In the genomic region with DNA sequence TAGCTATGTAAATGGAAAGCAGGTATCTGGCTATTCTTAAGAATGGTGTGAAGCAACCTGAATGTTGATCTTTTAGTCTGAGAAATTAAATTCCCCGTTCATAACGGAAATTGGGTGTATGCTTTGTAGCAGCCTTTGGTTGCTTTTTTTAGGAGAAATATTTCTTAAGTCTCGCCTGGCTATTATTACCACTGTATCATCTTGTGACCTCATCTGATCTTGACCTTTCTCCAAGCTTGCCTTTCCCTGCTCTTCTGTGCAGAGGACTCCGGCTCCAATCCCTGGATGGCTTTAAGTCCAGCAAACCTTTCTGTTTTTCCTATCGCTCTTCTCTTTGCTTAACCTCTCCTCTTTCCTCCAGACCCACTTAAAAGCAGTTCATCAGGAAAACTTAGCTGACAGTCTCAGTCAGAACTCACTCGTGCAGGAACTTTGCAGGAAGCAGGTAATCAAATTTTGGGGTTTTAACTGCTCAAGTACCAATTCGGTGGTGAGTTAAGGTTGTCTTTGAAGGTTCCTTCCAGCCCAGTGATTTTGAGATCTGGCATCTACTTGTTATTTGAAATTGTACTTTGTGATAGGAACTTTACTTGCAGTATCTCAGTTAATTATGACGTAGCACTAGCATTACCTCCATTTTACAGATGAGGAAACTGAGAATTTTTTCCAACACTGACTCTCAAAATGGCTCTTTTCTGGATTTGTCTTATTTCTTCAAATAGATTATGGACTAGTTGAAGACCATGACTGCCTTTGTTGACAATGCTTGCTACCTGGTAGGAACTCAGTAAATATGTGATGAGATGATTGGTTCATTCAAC, we compare ENCODE assay signal across 19 cellular contexts. TPM values are rescaled to one million over a fixed set of nuclear protein-coding genes. Genes with fewer than 3 reads are reported as not detected.
DNase-seq lines count a peak whose midpoint lies in the region; ATAC-seq and TF ChIP-seq lines count a peak whose summit lies in the region.
"Had no signal": no experiment of that assay in that cellular context is flagged by ENCODE, and none has a peak within 500 bp of the region (broad histone marks: within the 10 kb centered on the region; RNA-seq: fewer than 3 reads in every experiment).

No MANE protein-coding gene starts in this region.

- no peak for TF ChIP-seq CTCF in Panc1 (IDR thresholded peaks at IDR 0.05)
- no peak for TF ChIP-seq CTCF in heart right ventricle (IDR thresholded peaks at IDR 0.05)
- TF ChIP-seq CTCF in sigmoid colon (IDR thresholded peaks at IDR 0.05) = no peak
- TF ChIP-seq CTCF in GM10266 (IDR thresholded peaks at IDR 0.05; ENCODE audit: control insufficient read depth, insufficient read depth, low read depth, missing control alignments) = no peak

- peak overlapping the region; percentile 87 for H3K4me2 ChIP-seq in BLaER1
- H3K4me2 ChIP-seq: PC-9 had no signal

- no peak for DNase-seq in Panc1 (ENCODE audit: low read depth, low spot score)
- no peak for DNase-seq in heart right ventricle
- DNase-seq in sigmoid colon = no peak
- no peak for DNase-seq in cortex of kidney (lab: John Stamatoyannopoulos, UW)
- no peak for DNase-seq in activated CD8-positive, alpha-beta memory T cell treated with anti-CD3 and anti-CD28 coated beads, Interleukin-2, amount 50 U/mL, for 48 hours
- no peak for DNase-seq in GM10266 (ENCODE audit: extremely low spot score)
- no peak for DNase-seq in head of caudate nucleus
- DNase-seq: activated CD4-positive, alpha-beta T cell treated with anti-CD3 and anti-CD28 coated beads for 4 hours; activated gamma-delta T cell treated with Interleukin-2 at 50 U/mL for 16 hours; Calu3; colonic mucosa; NCI-H1092 treated with DMSO at 0.1 percent for 48 hours; NCI-H526 treated with DMSO at 0.1 percent for 48 hours; PC-9; retina; stimulated activated CD4-positive, alpha-beta T cell treated with anti-CD3 and anti-CD28 coated beads, Interleukin-1b, Interleukin-23, amount 100 ng/mL, for 48 hours; stomach had no signal

- H3K36me3 ChIP-seq in BLaER1 (0 out of 2 replicates have a peak, but pooled peaks cover 4% of the 10 kb centered on the region), Panc1 (ENCODE audit: control insufficient read depth, insufficient read depth, low read length) (no peaks in the 10 kb centered on the region), heart right ventricle (peaks cover 0 to 19% (median 0%) of the 10 kb centered on the region in 9 donors), sigmoid colon (peaks cover 0 to 4% (median 0%) of the 10 kb centered on the region in 4 donors)
- H3K36me3 ChIP-seq: colonic mucosa had no signal

- POLR2A ChIA-PET in Panc1 (lab: Charles Lee) = no interaction called here

- no TSS peak for BruUV-seq in Panc1 (replicated peaks; lab: Mats Ljungman, UMichigan)

- H3K9me3 ChIP-seq in BLaER1 (0 out of 2 replicates have a peak, but pooled peaks cover 7% of the 10 kb centered on the region), Panc1 (ENCODE audit: control insufficient read depth, insufficient read depth, low read depth, low read length) (no peaks in the 10 kb centered on the region), heart right ventricle (no peaks in the 10 kb centered on the region), sigmoid colon (no peaks in the 10 kb centered on the region)
- H3K9me3 ChIP-seq: colonic mucosa, stomach had no signal

- H4K20me1 ChIP-seq in BLaER1 = no peaks in the 10 kb centered on the region

- H3K27ac ChIP-seq in BLaER1 (peak overlapping the region; percentile 10; the same call in 1 of the 2 replicates), Panc1 (ENCODE audit: low read length) (peak overlapping the region; percentile 25; the same call in 1 of the 2 replicates), heart right ventricle (peak overlapping the region; percentile 15 to 80 (median 50)), sigmoid colon (peak overlapping the region; percentile 14 to 58 (median 38))
- H3K27ac ChIP-seq: colonic mucosa, PC-9 had no signal

- H3K27me3 ChIP-seq in BLaER1 = no peaks in the 10 kb centered on the region
- no peaks in the 10 kb centered on the region for H3K27me3 ChIP-seq in Panc1 (ENCODE audit: control insufficient read depth, insufficient read depth, low read length)
- no peaks in the 10 kb centered on the region for H3K27me3 ChIP-seq in heart right ventricle
- H3K27me3 ChIP-seq in sigmoid colon = no peaks in the 10 kb centered on the region
- H3K27me3 ChIP-seq: colonic mucosa, stomach had no signal

- TF ChIP-seq POLR2A in sigmoid colon (IDR thresholded peaks at IDR 0.05) = no peak

- in situ Hi-C loops in Panc1 (cut with HindIII; ENCODE audit: low pct_unique_long_range_greater_than_20kb, low sequenced_read_pairs) = no loop called here

- intact Hi-C loops in Panc1 (cut with micrococcal nuclease; ENCODE audit: unreplicated experiment) = no loop called here
- intact Hi-C loops in heart right ventricle (cut with DNase I) = loop anchor here in 1 of 10 donors (10.0 kb wide), 1 partner anchor 47 kb away; no protein-coding TSS in a partner anchor
- intact Hi-C loops in sigmoid colon (cut with DNase I) = no loop called here
- intact Hi-C loops in head of caudate nucleus (cut with DNase I) = no loop called here

- no peak for TF ChIP-seq EP300 in sigmoid colon (IDR thresholded peaks at IDR 0.05)

- ATAC-seq in Panc1 = no peak
- ATAC-seq in heart right ventricle = peak in 7 of 8 donors; percentile 46 to 66 (median 53)
- ATAC-seq: SK-N-SH treated with all-trans-retinoic acid at 6 μM for 48 hours had no signal

- H3K4me3 ChIP-seq in BLaER1 = no peak overlapping the region
- H3K4me3 ChIP-seq in Panc1 (ENCODE audit: low read depth in 2 of 2, low read length in 2 of 2) = no peak overlapping the region
- peak overlapping the region in 3 of 10 donors; percentile 2 to 6 (median 5) for H3K4me3 ChIP-seq in heart right ventricle
- no peak overlapping the region for H3K4me3 ChIP-seq in sigmoid colon
- H3K4me3 ChIP-seq: colonic mucosa, PC-9, stomach had no signal

- CTCF ChIA-PET in Panc1 (lab: Charles Lee) = no interaction called here

- 26 to 33% methylated on average over 8 of the region's 8 CpGs for WGBS in heart right ventricle, 2 donors
- WGBS in sigmoid colon, 2 donors = 76 to 86% methylated on average over 8 of the region's 8 CpGs

- no peak overlapping the region; the same call in 1 of the 2 replicates for H3K9ac ChIP-seq in BLaER1

- peaks cover 89% of the 10 kb centered on the region for H3K4me1 ChIP-seq in BLaER1
- H3K4me1 ChIP-seq in Panc1 (ENCODE audit: control insufficient read depth, insufficient read depth, low read length) = peaks cover 41% of the 10 kb centered on the region
- H3K4me1 ChIP-seq in heart right ventricle = peaks cover 30 to 95% (median 78%) of the 10 kb centered on the region in 9 donors
- peaks cover 0 to 54% (median 47%) of the 10 kb centered on the region in 4 donors for H3K4me1 ChIP-seq in sigmoid colon

RNA-seq across cellular contexts. Expression of a gene that starts 14.1 kb away (rescaled TPM):
- 88.6 TPM for total RNA-seq in Panc1 (2021; ENCODE audit: unreplicated experiment)
- polyA plus RNA-seq in Panc1 (2012; ENCODE audit: insufficient read length) = 36.9 TPM
- total RNA-seq in heart right ventricle = 100 to 1,000 TPM; 233 to 450 (median 325) TPM
- 10 to 100 TPM; 22.9 to 64.7 TPM for polyA plus RNA-seq in heart right ventricle
- total RNA-seq in sigmoid colon = 100 to 1,000 TPM in 1 of 4 donors, 10 to 100 TPM in 3; 65.3 to 101 (median 75.9) TPM
- polyA plus RNA-seq in sigmoid colon = 10 to 100 TPM in 2 of 3 donors, 1 to 10 TPM in 1; 5.5 to 18.6 (median 14.0) TPM
